Comparison of ENCODE assay signal across 10 cellular contexts in the genomic region with DNA sequence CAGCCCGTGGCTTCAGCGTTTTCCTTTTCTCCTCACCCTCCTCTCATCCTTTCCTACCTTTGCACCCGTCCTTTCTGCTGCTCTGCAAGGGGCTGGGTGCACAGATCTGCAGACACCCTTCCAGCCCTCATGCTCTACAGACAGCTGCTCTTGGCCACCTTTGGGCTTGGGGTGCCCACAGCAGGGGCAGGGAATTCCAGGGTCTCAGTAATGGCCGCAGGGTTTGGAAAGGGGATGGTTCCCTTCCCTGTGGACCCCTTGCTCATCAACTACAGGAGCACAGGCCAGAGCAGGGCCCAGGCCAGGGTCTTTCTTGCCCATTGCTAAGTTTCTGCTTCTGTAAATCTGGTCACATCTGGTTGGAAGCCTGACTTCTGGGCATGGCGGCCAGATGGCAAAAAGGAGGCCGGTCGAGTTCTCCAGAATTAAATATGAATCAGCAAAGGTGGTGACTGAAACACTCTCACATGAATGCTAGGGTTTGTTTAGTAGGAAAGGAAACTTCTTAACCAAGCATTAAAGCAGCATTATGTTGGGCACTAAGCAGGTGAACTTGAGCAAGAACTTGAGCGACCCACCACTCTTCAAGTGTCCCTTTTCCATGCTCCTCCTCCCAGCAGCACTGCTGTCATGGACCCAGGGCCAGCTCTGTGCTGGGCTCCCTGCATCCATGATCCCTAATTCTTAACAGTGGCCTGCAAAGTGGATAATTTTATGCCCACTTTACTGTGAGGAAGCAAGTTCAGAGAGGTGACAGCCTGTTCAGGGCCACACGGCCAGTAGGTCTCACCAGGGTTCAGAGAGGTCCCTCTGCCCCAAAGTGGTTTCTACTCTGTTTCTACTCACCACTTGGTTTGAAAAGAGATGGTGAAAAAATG. TPM values are rescaled to one million over a fixed set of nuclear protein-coding genes. Genes with fewer than 3 reads are reported as not detected.
A peak's percentile ranks its signal among the peaks of the same experiment; 100 is the strongest.
DNase-seq lines count a peak whose midpoint lies in the region; ATAC-seq and TF ChIP-seq lines count a peak whose summit lies in the region.
"Had no signal": no experiment of that assay in that cellular context is flagged by ENCODE, and none has a peak within 500 bp of the region (broad histone marks: within the 10 kb centered on the region; RNA-seq: fewer than 3 reads in every experiment).

No MANE protein-coding gene starts in this region.

- intact Hi-C loops in right cardiac atrium (cut with DNase I) (no loop called here), psoas muscle (cut with DNase I) (loop anchor here (5.0 kb wide), 2 partner anchors 126 to 131 kb away; partner anchors contain the start of gene USP6NL (in 1 of the 2))
- intact Hi-C loops in activated T-helper 2 cell treated with anti-CD3 and anti-CD28 coated beads, Interferon-gamma antibody, Interleukin-2, Interleukin-4, amounts not matched to agents 10 μg/mL and 5 μg/mL and 100 μg/mL, durations not matched to agents 14 hours and 24 hours and 36 hours (cut with micrococcal nuclease) = no loop called here

- peak overlapping the region; percentile 84 for H3K4me2 ChIP-seq in GM23338

- peaks cover 22% of the 10 kb centered on the region for H3K36me3 Mint-ChIP-seq in GM23338 (ENCODE audit: low read depth)
- H3K36me3 Mint-ChIP-seq in activated naive CD8-positive, alpha-beta T cell = no peaks in the 10 kb centered on the region
- no peaks in the 10 kb centered on the region for H3K36me3 Mint-ChIP-seq in activated T-helper 2 cell treated with anti-CD3 and anti-CD28 coated beads, Interferon-gamma antibody, Interleukin-2, Interleukin-4, amounts not matched to agents 10 μg/mL and 5 μg/mL and 100 μg/mL, durations not matched to agents 14 hours and 24 hours and 36 hours (ENCODE audit: low read depth)
- H3K36me3 Mint-ChIP-seq: activated CD8-positive, alpha-beta memory T cell treated with anti-CD3 and anti-CD28 coated beads, Interleukin-2, amount 10 ng/mL, durations not matched to agents 7 days and 5 days had no signal

- peaks cover 7% of the 10 kb centered on the region; the same call in 1 of the 2 replicates for H3K9me2 ChIP-seq in GM23338 (ENCODE audit: insufficient read depth)

- peaks cover 3% of the 10 kb centered on the region; the same call in 1 of the 2 replicates for H3K36me3 ChIP-seq in GM23338 (ENCODE audit: insufficient read depth)
- H3K36me3 ChIP-seq in psoas muscle (ENCODE audit: insufficient read depth in 1 of 2, low read depth in 1 of 2) = peaks cover 0 to 14% of the 10 kb centered on the region in 2 donors

- H3K4me3 Mint-ChIP-seq in GM23338 = peak overlapping the region; percentile 67
- peak overlapping the region; percentile 70 for H3K4me3 Mint-ChIP-seq in activated naive CD8-positive, alpha-beta T cell
- H3K4me3 Mint-ChIP-seq in activated T-helper 2 cell treated with anti-CD3 and anti-CD28 coated beads, Interferon-gamma antibody, Interleukin-2, Interleukin-4, amounts not matched to agents 10 μg/mL and 5 μg/mL and 100 μg/mL, durations not matched to agents 14 hours and 24 hours and 36 hours (ENCODE audit: low read depth) = no peak overlapping the region
- H3K4me3 Mint-ChIP-seq: activated CD8-positive, alpha-beta memory T cell treated with anti-CD3 and anti-CD28 coated beads, Interleukin-2, amount 10 ng/mL, durations not matched to agents 7 days and 5 days had no signal

- 0 out of 2 replicates have a peak, but pooled peaks cover 6% of the 10 kb centered on the region for H3F3A ChIP-seq in GM23338 (replicated peaks; ENCODE audit: low read depth)

- H3K27me3 Mint-ChIP-seq in GM23338 (ENCODE audit: insufficient read depth, low read depth, poor library complexity) = peaks cover 20% of the 10 kb centered on the region
- H3K27me3 Mint-ChIP-seq in activated naive CD8-positive, alpha-beta T cell = peaks cover 1% of the 10 kb centered on the region
- peaks cover 32% of the 10 kb centered on the region for H3K27me3 Mint-ChIP-seq in activated T-helper 2 cell treated with anti-CD3 and anti-CD28 coated beads, Interferon-gamma antibody, Interleukin-2, Interleukin-4, amounts not matched to agents 10 μg/mL and 5 μg/mL and 100 μg/mL, durations not matched to agents 14 hours and 24 hours and 36 hours (ENCODE audit: low read depth)

- peaks cover 8% of the 10 kb centered on the region for H3K4me1 Mint-ChIP-seq in GM23338
- peaks cover 10% of the 10 kb centered on the region for H3K4me1 Mint-ChIP-seq in activated naive CD8-positive, alpha-beta T cell (ENCODE audit: low read depth)
- no peaks in the 10 kb centered on the region for H3K4me1 Mint-ChIP-seq in activated T-helper 2 cell treated with anti-CD3 and anti-CD28 coated beads, Interferon-gamma antibody, Interleukin-2, Interleukin-4, amounts not matched to agents 10 μg/mL and 5 μg/mL and 100 μg/mL, durations not matched to agents 14 hours and 24 hours and 36 hours (ENCODE audit: low read depth)

- H3K27me3 ChIP-seq in GM23338 (ENCODE audit: insufficient read depth) (peaks cover 4% of the 10 kb centered on the region; the same call in 1 of the 2 replicates), right cardiac atrium (ENCODE audit: control insufficient read depth, insufficient read depth) (no peaks in the 10 kb centered on the region), psoas muscle (ENCODE audit: insufficient read depth in 3 of 3, low read length in 2 of 3) (peaks cover 0 to 2% (median 0%) of the 10 kb centered on the region in 3 donors)

- TF ChIP-seq CTCF in GM23338 (conservative IDR thresholded peaks at IDR 0.05; ENCODE audit: low read depth in 2 of 2) (no peak), psoas muscle (IDR thresholded peaks at IDR 0.05) (no peak)

- no peaks in the 10 kb centered on the region for H4K20me1 ChIP-seq in GM23338 (replicated peaks; ENCODE audit: insufficient read depth)

- DNase-seq in GM23338 (ENCODE audit: low spot score) = no peak
- DNase-seq in right cardiac atrium = no peak
- no peak for DNase-seq in psoas muscle
- DNase-seq in NOMO-1 treated with DMSO at 0.1 percent for 48 hours (lab: John Stamatoyannopoulos, UW; ENCODE audit: unreplicated experiment) = no peak
- no peak for DNase-seq in activated T-helper 2 cell treated with anti-CD3 and anti-CD28 coated beads, Interferon-gamma antibody, Interleukin-2, Interleukin-4, amounts not matched to agents 10 μg/mL and 5 μg/mL and 100 μg/mL, durations not matched to agents 14 hours and 24 hours and 36 hours (ENCODE audit: low spot score)
- DNase-seq in pons (ENCODE audit: low spot score) = no peak
- DNase-seq in NCI-H2227 treated with DMSO at 0.1 percent for 48 hours (lab: John Stamatoyannopoulos, UW) = no peak
- DNase-seq: activated CD8-positive, alpha-beta memory T cell treated with anti-CD3 and anti-CD28 coated beads, Interleukin-2, amount 10 ng/mL, durations not matched to agents 7 days and 5 days; SHP77 had no signal

- H3K27ac ChIP-seq in GM23338 (ENCODE audit: low read depth) (no peak overlapping the region), right cardiac atrium (ENCODE audit: low read length) (peak overlapping the region; percentile 96), psoas muscle (peak overlapping the region; percentile 87)

- no peak overlapping the region; the same call in 1 of the 2 replicates for H2AFZ ChIP-seq in GM23338

- peak overlapping the region; percentile 71 for H3K4me3 ChIP-seq in GM23338
- peak overlapping the region; percentile 66 for H3K4me3 ChIP-seq in right cardiac atrium (ENCODE audit: low read length)
- peak overlapping the region; percentile 77 for H3K4me3 ChIP-seq in psoas muscle

- no peak for ATAC-seq in GM23338
- peak in 1 of 2 donors; percentile 1 for ATAC-seq in right cardiac atrium
- ATAC-seq in psoas muscle = peak in 2 of 4 donors; percentile 3 to 17
- ATAC-seq: activated CD8-positive, alpha-beta memory T cell treated with anti-CD3 and anti-CD28 coated beads, Interleukin-2, amount 10 ng/mL, durations not matched to agents 7 days and 5 days had no signal

- 0 out of 2 replicates have a peak, but pooled peaks cover 3% of the 10 kb centered on the region for H3K79me2 ChIP-seq in GM23338 (replicated peaks; ENCODE audit: insufficient read depth)

- peaks cover 4% of the 10 kb centered on the region; the same call in 1 of the 2 replicates for H3K4me1 ChIP-seq in GM23338 (ENCODE audit: insufficient read depth)
- peaks cover 7% of the 10 kb centered on the region for H3K4me1 ChIP-seq in right cardiac atrium (ENCODE audit: control insufficient read depth, insufficient read depth, low read length)
- H3K4me1 ChIP-seq in psoas muscle = peaks cover 33% of the 10 kb centered on the region

- WGBS in right cardiac atrium = 81% methylated on average over 9 of the region's 9 CpGs
- 67 to 72% (median 71%) methylated on average over 9 of the region's 9 CpGs for whole genome bisulfite sequencing in psoas muscle, 3 donors

- H3K9me3 ChIP-seq in right cardiac atrium (ENCODE audit: control insufficient read depth, low read length) (no peaks in the 10 kb centered on the region), psoas muscle (no peaks in the 10 kb centered on the region)

- H3K27ac Mint-ChIP-seq in GM23338 = no peak overlapping the region
- H3K27ac Mint-ChIP-seq in activated naive CD8-positive, alpha-beta T cell = no peak overlapping the region
- H3K27ac Mint-ChIP-seq in activated T-helper 2 cell treated with anti-CD3 and anti-CD28 coated beads, Interferon-gamma antibody, Interleukin-2, Interleukin-4, amounts not matched to agents 10 μg/mL and 5 μg/mL and 100 μg/mL, durations not matched to agents 14 hours and 24 hours and 36 hours = no peak overlapping the region
- H3K27ac Mint-ChIP-seq: activated CD8-positive, alpha-beta memory T cell treated with anti-CD3 and anti-CD28 coated beads, Interleukin-2, amount 10 ng/mL, durations not matched to agents 7 days and 5 days had no signal

- peaks cover 7% of the 10 kb centered on the region for H3K9me3 Mint-ChIP-seq in GM23338
- H3K9me3 Mint-ChIP-seq in activated naive CD8-positive, alpha-beta T cell (ENCODE audit: low read depth) = no peaks in the 10 kb centered on the region
- no peaks in the 10 kb centered on the region for H3K9me3 Mint-ChIP-seq in activated T-helper 2 cell treated with anti-CD3 and anti-CD28 coated beads, Interferon-gamma antibody, Interleukin-2, Interleukin-4, amounts not matched to agents 10 μg/mL and 5 μg/mL and 100 μg/mL, durations not matched to agents 14 hours and 24 hours and 36 hours

TF ChIP-seq in GM23338, 12 proteins besides CTCF, POLR2A, EP300 and RAD21 (continues in another document):
- TF ChIP-seq ZNF114 (CRISPR knock-in tag; IDR thresholded peaks at IDR 0.05) = no peak

RNA-seq across cellular contexts. Expression of gene ECHDC3, which starts 1.5 kb away (rescaled TPM):
- 48.6 and 50.1 TPM in 2 replicates for total RNA-seq in GM23338 (2014; rRNA removed; shearing (Covaris generic))
- polyA plus RNA-seq in GM23338 (2016; fragmentation: Nextera tagmentation; extraction: Ambion mirVana) (13.5 and 16.3 TPM in 2 replicates), right cardiac atrium (62.3 TPM), psoas muscle (100 to 1,000 TPM in 1 of 3 donors, 10 to 100 TPM in 2; 55.8 to 119 (median 66.9) TPM)
- total RNA-seq in right cardiac atrium (10 to 100 TPM; 67.1 to 74.9 (median 70.6) TPM), psoas muscle (100 to 1,000 TPM in 2 of 4 donors, 10 to 100 TPM in 2; 39.9 to 146 (median 84.6) TPM)
- 0.23 TPM in 1 of 2 replicates, not detected in the other for total RNA-seq in activated T-helper 2 cell treated with anti-CD3 and anti-CD28 coated beads, Interferon-gamma antibody, Interleukin-2, Interleukin-4, amounts not matched to agents 10 μg/mL and 5 μg/mL and 100 μg/mL, durations not matched to agents 14 hours and 24 hours and 36 hours

Comparison
In these comparisons a context has a peak if more than half of its experiments do, and no peak if none do; other contexts are left out.
1. RNA of gene ECHDC3, which starts 1.5 kb away (total RNA-seq): 39.9 to 146 TPM in psoas muscle, 67.1 to 74.9 TPM in right cardiac atrium and 48.6 to 50.1 TPM in GM23338; 0.23 TPM in activated T-helper 2 cell treated with anti-CD3 and anti-CD28 coated beads, Interferon-gamma antibody, Interleukin-2, Interleukin-4, amounts not matched to agents 10 μg/mL and 5 μg/mL and 100 μg/mL, durations not matched to agents 14 hours and 24 hours and 36 hours; every median in the first group is over 10 times any median in the second.
2. intact Hi-C loops: an anchor here in psoas muscle (5.0 kb wide); none called in right cardiac atrium and activated T-helper 2 cell treated with anti-CD3 and anti-CD28 coated beads, Interferon-gamma antibody, Interleukin-2, Interleukin-4, amounts not matched to agents 10 μg/mL and 5 μg/mL and 100 μg/mL, durations not matched to agents 14 hours and 24 hours and 36 hours.
3. Peak in every context shown above with its lines, with median percentiles within 50 percentile points of each other: H3K4me3 ChIP-seq.